ENCODE assay signal across 16 cellular contexts in the genomic region with DNA sequence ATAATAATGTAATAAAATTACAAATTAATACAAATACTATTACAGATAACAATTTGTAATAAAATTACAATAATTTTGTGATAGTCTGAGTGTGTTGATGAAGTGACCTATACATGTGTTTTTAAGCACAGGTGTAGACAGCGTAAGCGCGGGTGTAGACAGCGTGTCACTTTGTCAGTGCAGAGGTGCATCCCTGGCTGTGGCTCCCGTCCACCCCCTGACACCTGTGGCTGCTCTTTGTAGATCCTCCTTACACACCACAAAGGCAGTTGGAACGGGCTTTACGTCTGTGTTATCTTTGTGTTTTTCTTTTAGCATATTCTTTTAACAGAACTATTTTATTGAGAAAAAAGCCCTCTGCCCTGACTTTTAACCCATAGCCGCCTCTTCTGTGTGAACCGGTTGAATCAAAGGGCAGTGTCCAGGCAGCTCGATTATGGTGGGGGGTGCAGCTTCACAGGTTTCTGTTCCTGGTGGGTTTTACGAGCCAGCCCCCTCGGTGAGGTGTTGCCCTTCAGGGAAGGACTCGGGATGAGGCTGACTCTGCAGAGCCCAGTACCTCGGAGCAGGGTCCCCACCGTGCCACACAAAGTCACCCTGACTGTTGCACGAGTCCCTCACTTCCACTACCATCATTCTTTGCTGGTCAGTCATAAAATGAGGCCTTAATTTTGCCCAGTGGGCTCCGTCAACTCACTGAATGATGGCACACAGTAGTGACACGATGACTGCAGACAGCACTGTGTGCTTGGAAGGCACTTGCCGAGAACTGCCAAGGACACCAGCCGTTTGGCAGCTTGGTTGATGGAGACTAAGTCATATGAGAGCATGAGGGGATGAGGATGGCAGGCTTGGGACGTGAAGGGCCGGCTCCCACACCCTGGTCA.
A peak's percentile ranks its signal among the peaks of the same experiment; 100 is the strongest.
DNase-seq lines count a peak whose midpoint lies in the region; ATAC-seq, FAIRE-seq and TF ChIP-seq lines count a peak whose summit lies in the region.
"Had no signal": no experiment of that assay in that cellular context is flagged by ENCODE, and none has a peak within 500 bp of the region (broad histone marks: within the 10 kb centered on the region; RNA-seq: fewer than 3 reads in every experiment).

No MANE protein-coding gene starts in this region.

- peak overlapping the region in 1 of 10 donors; percentile 73 for H3K27ac ChIP-seq in heart right ventricle
- H3K27ac ChIP-seq in kidney (ENCODE audit: low read depth in 2 of 2, low read length in 2 of 2), result no peak overlapping the region
- H3K27ac ChIP-seq in psoas muscle, result no peak overlapping the region
- H3K27ac ChIP-seq in suprapubic skin, result no peak overlapping the region

- intact Hi-C loops in left cardiac atrium (cut with DNase I) (no loop called here), heart right ventricle (cut with DNase I) (loop anchor here in 1 of 10 donors (10.0 kb wide), 1 partner anchor 170 kb away; no protein-coding TSS in a partner anchor), kidney (cut with DNase I) (no loop called here), psoas muscle (cut with DNase I) (no loop called here)

- DNase-seq in left cardiac atrium (peak; percentile 16), heart right ventricle (no peak), kidney (peak; percentile 54), psoas muscle (peak; percentile 11 to 15), suprapubic skin (ENCODE audit: low spot score in 2 of 2) (no peak)
- DNase-seq: CD4-positive, alpha-beta memory T cell; DND-41; GDM1; NCI-H1092; NCI-H146; NCI-H2227 treated with DMSO at 0.1 percent for 48 hours had no signal

- ATAC-seq in left cardiac atrium, result no peak
- ATAC-seq in heart right ventricle, result no peak
- ATAC-seq in psoas muscle, result no peak
- no peak for ATAC-seq in HG03571 (IDR thresholded peaks at IDR 0.05; ENCODE audit: unreplicated experiment)
- no peak for ATAC-seq in HG02884 (IDR thresholded peaks at IDR 0.05; ENCODE audit: unreplicated experiment)
- no peak for ATAC-seq in GM21526 (IDR thresholded peaks at IDR 0.05; ENCODE audit: low FRiP score, unreplicated experiment)
- ATAC-seq: GM12878, GM23338 had no signal

- TF ChIP-seq EP300 in suprapubic skin (IDR thresholded peaks at IDR 0.05), result no peak

- WGBS in heart right ventricle, 2 donors, result 85 to 86% methylated on average over 22 of the region's 22 CpGs
- WGBS in psoas muscle, 3 donors, result 47 to 64% (median 53%) methylated on average over 22 of the region's 22 CpGs
- WGBS in suprapubic skin, result 82% methylated on average over 21 of the region's 22 CpGs

- H3K4me1 ChIP-seq in heart right ventricle (peaks cover 0 to 30% (median 15%) of the 10 kb centered on the region in 9 donors), kidney (ENCODE audit: control insufficient read depth in 1 of 2, insufficient read depth in 1 of 2, low read depth in 1 of 2, low read length in 2 of 2) (no peaks in the 10 kb centered on the region), psoas muscle (no peaks in the 10 kb centered on the region), suprapubic skin (peaks cover 22% of the 10 kb centered on the region)

- no peak for FAIRE-seq in kidney (lab: Jason Lieb, UNC)
- FAIRE-seq: GM12878 had no signal

- H3K36me3 ChIP-seq in heart right ventricle (no peaks in the 10 kb centered on the region), kidney (ENCODE audit: control insufficient read depth in 1 of 2, insufficient read depth in 2 of 2, low read length in 2 of 2) (no peaks in the 10 kb centered on the region), psoas muscle (ENCODE audit: insufficient read depth in 1 of 2, low read depth in 1 of 2) (no peaks in the 10 kb centered on the region), suprapubic skin (no peaks in the 10 kb centered on the region)

- no peak overlapping the region for H3K4me3 ChIP-seq in heart right ventricle
- no peak overlapping the region for H3K4me3 ChIP-seq in kidney (ENCODE audit: low read length in 2 of 2)
- no peak overlapping the region for H3K4me3 ChIP-seq in psoas muscle
- H3K4me3 ChIP-seq in suprapubic skin, result no peak overlapping the region
- H3K4me3 ChIP-seq: GM12878, GM23338 had no signal

- H3K9ac ChIP-seq in kidney (ENCODE audit: low read length in 2 of 2), result no peak overlapping the region

- TF ChIP-seq POLR2A in suprapubic skin (IDR thresholded peaks at IDR 0.05), result no peak

- H3K9me3 ChIP-seq in heart right ventricle (no peaks in the 10 kb centered on the region), kidney (ENCODE audit: control insufficient read depth in 1 of 2, low read length in 2 of 2) (no peaks in the 10 kb centered on the region), psoas muscle (no peaks in the 10 kb centered on the region), suprapubic skin (no peaks in the 10 kb centered on the region)

- TF ChIP-seq CTCF in heart right ventricle (IDR thresholded peaks at IDR 0.05), result no peak
- no peak for TF ChIP-seq CTCF in kidney (IDR thresholded peaks at IDR 0.05; ENCODE audit: borderline replicate concordance, extremely low read depth, insufficient read depth)
- TF ChIP-seq CTCF in psoas muscle (IDR thresholded peaks at IDR 0.05), result no peak
- TF ChIP-seq CTCF in suprapubic skin (IDR thresholded peaks at IDR 0.05), result no peak

- peaks cover 0 to 6% (median 0%) of the 10 kb centered on the region in 7 donors for H3K27me3 ChIP-seq in heart right ventricle
- peaks cover 0 to 26% (median 5%) of the 10 kb centered on the region in 3 donors for H3K27me3 ChIP-seq in psoas muscle (ENCODE audit: insufficient read depth in 3 of 3, low read length in 2 of 3)
- peaks cover 12% of the 10 kb centered on the region for H3K27me3 ChIP-seq in suprapubic skin

Comparison
In these comparisons a context has a peak if more than half of its experiments do, and no peak if none do; other contexts are left out.
1. DNase-seq: peak in left cardiac atrium (single experiment), kidney (single experiment) and psoas muscle (2 of 2); none in heart right ventricle (0 of 2) and suprapubic skin (0 of 2).